ENCODE assay signal across 12 cellular contexts in the genomic region with DNA sequence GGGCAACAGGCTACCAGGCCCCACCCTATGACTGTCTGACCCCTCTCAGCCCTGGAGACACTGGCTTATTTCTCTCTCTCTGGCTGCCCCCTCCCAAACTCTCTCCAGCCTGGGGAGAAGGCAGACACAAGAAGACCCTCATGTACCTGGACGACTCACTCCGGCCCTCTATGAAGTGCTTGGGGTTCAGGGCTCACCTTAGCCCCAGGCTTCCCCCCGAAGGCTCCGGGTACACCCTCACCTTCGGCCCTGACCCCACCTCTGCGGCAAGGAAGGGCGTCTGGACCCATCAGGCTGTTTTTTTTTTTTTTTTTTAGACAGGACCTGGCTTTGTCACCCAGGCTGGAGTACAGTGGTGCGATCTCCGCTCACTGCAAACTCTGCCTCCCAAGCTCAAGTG. TPM values are rescaled to one million over a fixed set of nuclear protein-coding genes. Genes with fewer than 3 reads are reported as not detected.
DNase-seq lines count a peak whose midpoint lies in the region; ATAC-seq and TF ChIP-seq lines count a peak whose summit lies in the region.
"Had no signal": no experiment of that assay in that cellular context is flagged by ENCODE, and none has a peak within 500 bp of the region (broad histone marks: within the 10 kb centered on the region; RNA-seq: fewer than 3 reads in every experiment).

No MANE protein-coding gene starts in this region.

- peak overlapping the region; percentile 77 for H3K4me3 Mint-ChIP-seq in activated naive CD4-positive, alpha-beta T cell treated with anti-CD3 and anti-CD28 coated beads, Interleukin-2, amount 50 U/mL, for 24 hours
- H3K4me3 Mint-ChIP-seq in central memory CD8-positive, alpha-beta T cell = peak overlapping the region; percentile 79
- H3K4me3 Mint-ChIP-seq in stimulated activated naive CD8-positive, alpha-beta T cell treated with anti-CD3 and anti-CD28 coated beads, Interleukin-15, amount 100 ng/mL, for 72 hours = peak overlapping the region; percentile 79 to 88
- H3K4me3 Mint-ChIP-seq: nephron had no signal

- TF ChIP-seq CTCF in OCI-LY1 (IDR thresholded peaks at IDR 0.05; ENCODE audit: low read length) (no peak), heart left ventricle (IDR thresholded peaks at IDR 0.05) (no peak)

- no peak overlapping the region for H2AFZ ChIP-seq in OCI-LY1 (ENCODE audit: low read length)

- no peak for TF ChIP-seq POLR2A in heart left ventricle (IDR thresholded peaks at IDR 0.05)

- H3K27me3 ChIP-seq in OCI-LY1 (ENCODE audit: insufficient read depth, low read length) (no peaks in the 10 kb centered on the region), heart left ventricle (peaks cover 15 to 49% (median 33%) of the 10 kb centered on the region in 9 donors)

- peaks cover 33% of the 10 kb centered on the region for H3K36me3 ChIP-seq in OCI-LY1 (ENCODE audit: insufficient read depth, low read length)
- peaks cover 0 to 13% (median 3%) of the 10 kb centered on the region in 9 donors for H3K36me3 ChIP-seq in heart left ventricle

- H3K4me1 ChIP-seq in OCI-LY1 (ENCODE audit: insufficient read depth, low read length, severe bottlenecking) (peaks cover 30% of the 10 kb centered on the region), heart left ventricle (peaks cover 0 to 40% (median 12%) of the 10 kb centered on the region in 12 donors)

- H3K27ac Mint-ChIP-seq in activated naive CD4-positive, alpha-beta T cell treated with anti-CD3 and anti-CD28 coated beads, Interleukin-2, amount 50 U/mL, for 24 hours = no peak overlapping the region
- no peak overlapping the region for H3K27ac Mint-ChIP-seq in central memory CD8-positive, alpha-beta T cell (ENCODE audit: low read depth)
- H3K27ac Mint-ChIP-seq in stimulated activated naive CD8-positive, alpha-beta T cell treated with anti-CD3 and anti-CD28 coated beads, Interleukin-15, amount 100 ng/mL, for 72 hours = peak overlapping the region in 1 of 2 donors; percentile 46
- H3K27ac Mint-ChIP-seq: nephron had no signal

- no peaks in the 10 kb centered on the region for H3K9me3 ChIP-seq in OCI-LY1 (ENCODE audit: low read length)
- no peaks in the 10 kb centered on the region for H3K9me3 ChIP-seq in heart left ventricle

- H3K4me1 Mint-ChIP-seq in activated naive CD4-positive, alpha-beta T cell treated with anti-CD3 and anti-CD28 coated beads, Interleukin-2, amount 50 U/mL, for 24 hours = peaks cover 8% of the 10 kb centered on the region
- H3K4me1 Mint-ChIP-seq in central memory CD8-positive, alpha-beta T cell = no peaks in the 10 kb centered on the region
- peaks cover 34% of the 10 kb centered on the region for H3K4me1 Mint-ChIP-seq in stimulated activated naive CD8-positive, alpha-beta T cell treated with anti-CD3 and anti-CD28 coated beads, Interleukin-15, amount 100 ng/mL, for 72 hours
- H3K4me1 Mint-ChIP-seq: nephron had no signal

- H4K20me1 ChIP-seq in OCI-LY1 (ENCODE audit: insufficient read depth, low read length) = no peaks in the 10 kb centered on the region

- H3K9me3 Mint-ChIP-seq in activated naive CD4-positive, alpha-beta T cell treated with anti-CD3 and anti-CD28 coated beads, Interleukin-2, amount 50 U/mL, for 24 hours = no peaks in the 10 kb centered on the region
- no peaks in the 10 kb centered on the region for H3K9me3 Mint-ChIP-seq in central memory CD8-positive, alpha-beta T cell
- H3K9me3 Mint-ChIP-seq in stimulated activated naive CD8-positive, alpha-beta T cell treated with anti-CD3 and anti-CD28 coated beads, Interleukin-15, amount 100 ng/mL, for 72 hours = no peaks in the 10 kb centered on the region
- H3K9me3 Mint-ChIP-seq: nephron had no signal

- H3K9ac ChIP-seq in OCI-LY1 (ENCODE audit: low read length) = peak overlapping the region; percentile 98; the same call in 1 of the 2 replicates

- no peaks in the 10 kb centered on the region for H3K36me3 Mint-ChIP-seq in activated naive CD4-positive, alpha-beta T cell treated with anti-CD3 and anti-CD28 coated beads, Interleukin-2, amount 50 U/mL, for 24 hours
- H3K36me3 Mint-ChIP-seq in central memory CD8-positive, alpha-beta T cell (ENCODE audit: insufficient read depth) = peaks cover 18% of the 10 kb centered on the region

- H3K27ac ChIP-seq in OCI-LY1 (ENCODE audit: low read depth, low read length, poor library complexity, severe bottlenecking) (peak overlapping the region; percentile 49), heart left ventricle (no peak overlapping the region)

- peaks cover 5% of the 10 kb centered on the region; the same call in 1 of the 2 replicates for H3F3A ChIP-seq in OCI-LY1 (ENCODE audit: insufficient read depth, low read length)

- no peaks in the 10 kb centered on the region for H3K27me3 Mint-ChIP-seq in activated naive CD4-positive, alpha-beta T cell treated with anti-CD3 and anti-CD28 coated beads, Interleukin-2, amount 50 U/mL, for 24 hours
- no peaks in the 10 kb centered on the region for H3K27me3 Mint-ChIP-seq in central memory CD8-positive, alpha-beta T cell
- no peaks in the 10 kb centered on the region for H3K27me3 Mint-ChIP-seq in stimulated activated naive CD8-positive, alpha-beta T cell treated with anti-CD3 and anti-CD28 coated beads, Interleukin-15, amount 100 ng/mL, for 72 hours

- ATAC-seq in central memory CD8-positive, alpha-beta T cell (replicated peaks; ENCODE audit: extremely low read depth, poor library complexity, severe bottlenecking) = no peak
- ATAC-seq in stimulated activated naive CD8-positive, alpha-beta T cell treated with anti-CD3 and anti-CD28 coated beads, Interleukin-15, amount 100 ng/mL, for 72 hours = no peak
- ATAC-seq in left ventricle myocardium superior = no peak
- ATAC-seq in heart left ventricle = no peak

- H3K9me2 ChIP-seq in OCI-LY1 (ENCODE audit: low read depth, low read length) = no peaks in the 10 kb centered on the region

- WGBS in heart left ventricle, 4 donors = 90 to 96% (median 93%) methylated on average over 9 of the region's 9 CpGs

- peak overlapping the region; percentile 92 for H3K4me2 ChIP-seq in OCI-LY1 (ENCODE audit: low read length)

- H3K4me3 ChIP-seq in OCI-LY1 (ENCODE audit: low read depth, low read length, poor library complexity, severe bottlenecking) (peak overlapping the region; percentile 86), heart left ventricle (no peak overlapping the region)

- no peaks in the 10 kb centered on the region for H3K79me2 ChIP-seq in OCI-LY1 (ENCODE audit: insufficient read depth, low read length)

- no peak for DNase-seq in activated naive CD4-positive, alpha-beta T cell (lab: John Stamatoyannopoulos, UW)
- no peak for DNase-seq in central memory CD8-positive, alpha-beta T cell (ENCODE audit: low spot score in 2 of 2)
- DNase-seq in stimulated activated naive CD8-positive, alpha-beta T cell treated with anti-CD3 and anti-CD28 coated beads, Interleukin-15, amount 100 ng/mL, for 72 hours = no peak
- DNase-seq in left ventricle myocardium superior = no peak
- DNase-seq in heart left ventricle = no peak
- no peak for DNase-seq in NCI-H1930 (lab: John Stamatoyannopoulos, UW)
- DNase-seq: NCI-H187 treated with DMSO at 0.1 percent for 48 hours, NCI-H526 treated with DMSO at 0.1 percent for 48 hours had no signal

- intact Hi-C loops in left ventricle myocardium superior (cut with micrococcal nuclease) = no loop called here
- intact Hi-C loops in heart left ventricle (cut with DNase I) = loop anchor here in 7 of 10 donors (1.0 to 10.0 kb wide), 5 partner anchors 77 to 123 kb away; a partner anchor contains a TSS

RNA-seq across cellular contexts. Expression of a gene that starts 0.9 kb away (rescaled TPM):
- total RNA-seq in left ventricle myocardium superior (0.94 TPM), heart left ventricle (1 to 10 TPM in 3 of 9 donors, under 1 TPM in 4, not detected in 2; 0.27 to 1.7 (median 0.60) TPM)
- under 1 TPM; 0.21 to 0.30 TPM for polyA plus RNA-seq in heart left ventricle

RNA-seq across cellular contexts. Expression of a gene that starts 16.0 kb away (rescaled TPM):
- 7.8 TPM for total RNA-seq in left ventricle myocardium superior
- total RNA-seq in heart left ventricle = 10 to 100 TPM in 4 of 9 donors, 1 to 10 TPM in 5; 6.2 to 19.9 (median 9.5) TPM
- 10 to 100 TPM in 1 of 2 donors, 1 to 10 TPM in 1; 7.8 to 15.6 TPM for polyA plus RNA-seq in heart left ventricle

RNA-seq across cellular contexts. Expression of a gene that starts 16.7 kb away (rescaled TPM):
- 3.7 TPM for total RNA-seq in left ventricle myocardium superior
- 1 to 10 TPM; 1.7 to 5.6 (median 2.9) TPM for total RNA-seq in heart left ventricle
- polyA plus RNA-seq in heart left ventricle = 1 to 10 TPM; 2.7 to 7.0 TPM

RNA-seq across cellular contexts. Expression of a gene that starts 22.5 kb away (rescaled TPM):
- 9.8 TPM for total RNA-seq in left ventricle myocardium superior
- 10 to 100 TPM in 4 of 9 donors, 1 to 10 TPM in 5; 7.6 to 15.6 (median 8.6) TPM for total RNA-seq in heart left ventricle
- 10 to 100 TPM; 11.8 to 26.9 TPM for polyA plus RNA-seq in heart left ventricle

RNA-seq across cellular contexts. Expression of a gene that starts 22.6 kb away (rescaled TPM):
- total RNA-seq in left ventricle myocardium superior (2.2 TPM), heart left ventricle (10 to 100 TPM in 1 of 9 donors, 1 to 10 TPM in 8; 3.5 to 11.6 (median 4.3) TPM)
- polyA plus RNA-seq in heart left ventricle = 1 to 10 TPM; 2.1 to 4.4 TPM
- total RNA-seq: Daoy had no signal
